ENCODE assay signal across 10 cellular contexts in the genomic region with DNA sequence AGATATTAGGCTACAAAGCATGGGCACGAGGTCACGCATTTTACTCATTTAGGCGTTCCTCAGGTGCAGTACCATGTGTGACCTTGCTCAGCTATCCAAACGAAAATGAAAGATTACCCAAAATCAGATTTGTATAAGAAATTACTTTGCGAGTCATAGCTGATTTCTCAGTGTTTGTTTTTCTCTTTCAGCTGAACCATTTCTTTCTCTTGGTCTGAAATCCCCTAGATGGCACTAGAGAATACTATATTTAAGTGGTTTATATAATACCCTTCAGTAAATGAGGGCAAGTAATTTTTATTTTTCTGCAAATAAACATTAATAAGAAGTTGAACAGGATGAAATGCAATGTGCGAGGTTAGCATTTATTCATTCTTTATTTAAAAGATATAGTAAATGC.
A peak's percentile ranks its signal among the peaks of the same experiment; 100 is the strongest.
DNase-seq lines count a peak whose midpoint lies in the region; ATAC-seq and TF ChIP-seq lines count a peak whose summit lies in the region.
"Had no signal": no experiment of that assay in that cellular context is flagged by ENCODE, and none has a peak within 500 bp of the region (broad histone marks: within the 10 kb centered on the region; RNA-seq: fewer than 3 reads in every experiment).

No MANE protein-coding gene starts in this region.

- TF ChIP-seq CTCF in lower lobe of right lung (IDR thresholded peaks at IDR 0.05) = peak; percentile 21

- H3K9me3 ChIP-seq in adipocyte (ENCODE audit: control insufficient read depth, low read length) (no peaks in the 10 kb centered on the region), lower lobe of right lung (no peaks in the 10 kb centered on the region), HAP-1 (no peaks in the 10 kb centered on the region)

- intact Hi-C loops in lower lobe of right lung (cut with DNase I) = no loop called here
- intact Hi-C loops in activated T-helper 2 cell treated with anti-CD3 and anti-CD28 coated beads, Interferon-gamma antibody, Interleukin-2, Interleukin-4, amounts not matched to agents 10 μg/mL and 5 μg/mL and 100 μg/mL, durations not matched to agents 14 hours and 24 hours and 36 hours (cut with micrococcal nuclease) = no loop called here

- H3K27me3 ChIP-seq in adipocyte (replicated peaks; ENCODE audit: control insufficient read depth, insufficient read depth, low read length) (no peaks in the 10 kb centered on the region), lower lobe of right lung (ENCODE audit: low read depth) (no peaks in the 10 kb centered on the region), HAP-1 (ENCODE audit: low read depth) (no peaks in the 10 kb centered on the region)

- H3K9me3 Mint-ChIP-seq in activated T-helper 2 cell treated with anti-CD3 and anti-CD28 coated beads, Interferon-gamma antibody, Interleukin-2, Interleukin-4, amounts not matched to agents 10 μg/mL and 5 μg/mL and 100 μg/mL, durations not matched to agents 14 hours and 24 hours and 36 hours = no peaks in the 10 kb centered on the region
- H3K9me3 Mint-ChIP-seq: activated T-helper 17 cell treated with anti-CD3 and anti-CD28 coated beads, Interleukin-2, amount 50 U/mL, for 72 hours had no signal

- in situ Hi-C loops in HAP-1 (cut with MboI; ENCODE audit: low sequenced_read_pairs) = no loop called here

- H3K36me3 Mint-ChIP-seq in activated T-helper 2 cell treated with anti-CD3 and anti-CD28 coated beads, Interferon-gamma antibody, Interleukin-2, Interleukin-4, amounts not matched to agents 10 μg/mL and 5 μg/mL and 100 μg/mL, durations not matched to agents 14 hours and 24 hours and 36 hours (ENCODE audit: low read depth) = no peaks in the 10 kb centered on the region

- no peak overlapping the region for H3K4me3 ChIP-seq in adipocyte (ENCODE audit: low read length)
- no peak overlapping the region for H3K4me3 ChIP-seq in lower lobe of right lung
- no peak overlapping the region for H3K4me3 ChIP-seq in HAP-1

- peak; percentile 29 for DNase-seq in COR-L47 (lab: John Stamatoyannopoulos, UW)
- DNase-seq in LoVo (ENCODE audit: low spot score) = peak; percentile 8
- peak; percentile 49 for DNase-seq in adipocyte (ENCODE audit: low read depth)
- no peak for DNase-seq in lower lobe of right lung
- DNase-seq in activated T-helper 2 cell treated with anti-CD3 and anti-CD28 coated beads, Interferon-gamma antibody, Interleukin-2, Interleukin-4, amounts not matched to agents 10 μg/mL and 5 μg/mL and 100 μg/mL, durations not matched to agents 14 hours and 24 hours and 36 hours (ENCODE audit: low spot score) = no peak
- DNase-seq in GF-D8 (lab: John Stamatoyannopoulos, UW) = no peak
- no peak for DNase-seq in stimulated activated CD4-positive, alpha-beta T cell treated with anti-CD3 and anti-CD28 coated beads, Interleukin-4, amount 100 ng/mL, for 4 hours
- no peak for DNase-seq in HAP-1 (ENCODE audit: low spot score in 2 of 2)
- DNase-seq: occipital lobe had no signal

- H3K9ac ChIP-seq in adipocyte (ENCODE audit: low read length) = peak overlapping the region; percentile 2

- H3K27me3 Mint-ChIP-seq in activated T-helper 2 cell treated with anti-CD3 and anti-CD28 coated beads, Interferon-gamma antibody, Interleukin-2, Interleukin-4, amounts not matched to agents 10 μg/mL and 5 μg/mL and 100 μg/mL, durations not matched to agents 14 hours and 24 hours and 36 hours (ENCODE audit: low read depth) = no peaks in the 10 kb centered on the region
- H3K27me3 Mint-ChIP-seq: activated T-helper 17 cell treated with anti-CD3 and anti-CD28 coated beads, Interleukin-2, amount 50 U/mL, for 72 hours had no signal

- no peaks in the 10 kb centered on the region for H3K4me1 Mint-ChIP-seq in activated T-helper 2 cell treated with anti-CD3 and anti-CD28 coated beads, Interferon-gamma antibody, Interleukin-2, Interleukin-4, amounts not matched to agents 10 μg/mL and 5 μg/mL and 100 μg/mL, durations not matched to agents 14 hours and 24 hours and 36 hours (ENCODE audit: low read depth)
- H3K4me1 Mint-ChIP-seq: activated T-helper 17 cell treated with anti-CD3 and anti-CD28 coated beads, Interleukin-2, amount 50 U/mL, for 72 hours had no signal

- no peaks in the 10 kb centered on the region for H3K36me3 ChIP-seq in adipocyte (ENCODE audit: control insufficient read depth, insufficient read depth, low read length, severe bottlenecking)
- H3K36me3 ChIP-seq in lower lobe of right lung = no peaks in the 10 kb centered on the region
- no peaks in the 10 kb centered on the region for H3K36me3 ChIP-seq in HAP-1 (replicated peaks)

- ATAC-seq in lower lobe of right lung = peak in 1 of 2 donors; percentile 52
- ATAC-seq: activated T-helper 17 cell treated with anti-CD3 and anti-CD28 coated beads, Interleukin-2, amount 50 U/mL, for 72 hours had no signal

- H3K4me1 ChIP-seq in adipocyte (ENCODE audit: control insufficient read depth, insufficient read depth, low read length) (peaks cover 5% of the 10 kb centered on the region), lower lobe of right lung (no peaks in the 10 kb centered on the region), HAP-1 (no peaks in the 10 kb centered on the region)

- no peak overlapping the region for H3K27ac ChIP-seq in lower lobe of right lung

- H3K27ac Mint-ChIP-seq in activated T-helper 2 cell treated with anti-CD3 and anti-CD28 coated beads, Interferon-gamma antibody, Interleukin-2, Interleukin-4, amounts not matched to agents 10 μg/mL and 5 μg/mL and 100 μg/mL, durations not matched to agents 14 hours and 24 hours and 36 hours = no peak overlapping the region
- H3K27ac Mint-ChIP-seq: activated T-helper 17 cell treated with anti-CD3 and anti-CD28 coated beads, Interleukin-2, amount 50 U/mL, for 72 hours had no signal

- H3K4me3 Mint-ChIP-seq in activated T-helper 2 cell treated with anti-CD3 and anti-CD28 coated beads, Interferon-gamma antibody, Interleukin-2, Interleukin-4, amounts not matched to agents 10 μg/mL and 5 μg/mL and 100 μg/mL, durations not matched to agents 14 hours and 24 hours and 36 hours (ENCODE audit: low read depth) = no peak overlapping the region
- H3K4me3 Mint-ChIP-seq: activated T-helper 17 cell treated with anti-CD3 and anti-CD28 coated beads, Interleukin-2, amount 50 U/mL, for 72 hours had no signal

Comparison
In these comparisons a context has a peak if more than half of its experiments do, and no peak if none do; other contexts are left out.
1. DNase-seq: peak in COR-L47 (single experiment), LoVo (single experiment) and adipocyte (single experiment); none in lower lobe of right lung (single experiment), activated T-helper 2 cell treated with anti-CD3 and anti-CD28 coated beads, Interferon-gamma antibody, Interleukin-2, Interleukin-4, amounts not matched to agents 10 μg/mL and 5 μg/mL and 100 μg/mL, durations not matched to agents 14 hours and 24 hours and 36 hours (single experiment), GF-D8 (single experiment), stimulated activated CD4-positive, alpha-beta T cell treated with anti-CD3 and anti-CD28 coated beads, Interleukin-4, amount 100 ng/mL, for 4 hours (0 of 2) and HAP-1 (0 of 2).